In the genomic region with DNA sequence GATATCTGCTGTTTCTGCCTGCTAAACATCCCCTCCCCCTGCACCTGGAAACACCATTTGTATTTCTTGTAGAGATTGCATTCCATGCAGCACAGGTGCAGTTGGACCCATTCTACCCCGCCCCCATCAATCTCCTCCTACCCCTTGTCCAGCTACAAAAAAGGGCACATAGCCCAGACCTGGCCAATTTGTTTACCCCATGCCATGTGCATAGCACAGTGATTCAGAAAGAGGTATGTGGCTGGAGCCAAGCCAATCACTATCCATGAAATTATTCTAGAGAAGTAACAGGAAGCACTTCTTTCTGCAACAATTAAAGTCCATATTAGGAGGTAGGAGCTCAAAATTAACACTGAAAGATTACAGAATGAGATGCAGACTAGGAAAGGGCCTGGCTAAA, we compare ENCODE assay signal across 12 cellular contexts. TPM values are rescaled to one million over a fixed set of nuclear protein-coding genes. Genes with fewer than 3 reads are reported as not detected.
DNase-seq lines count a peak whose midpoint lies in the region; ATAC-seq, FAIRE-seq and TF ChIP-seq lines count a peak whose summit lies in the region.
"Had no signal": no experiment of that assay in that cellular context is flagged by ENCODE, and none has a peak within 500 bp of the region (broad histone marks: within the 10 kb centered on the region; RNA-seq: fewer than 3 reads in every experiment).

No MANE protein-coding gene starts in this region.

- H3K27me3 Mint-ChIP-seq in astrocyte (ENCODE audit: low read depth, unreplicated experiment) = no peaks in the 10 kb centered on the region

- peak overlapping the region; percentile 80 for H2AFZ ChIP-seq in ACC112 (ENCODE audit: low read length, unreplicated experiment)
- peak overlapping the region; percentile 8 for H2AFZ ChIP-seq in astrocyte (ENCODE audit: low read depth, low read length)

- no peak overlapping the region for H3K4me3 Mint-ChIP-seq in astrocyte (ENCODE audit: unreplicated experiment)
- H3K4me3 Mint-ChIP-seq: neural crest cell had no signal

- H3K9me3 ChIP-seq in astrocyte (ENCODE audit: insufficient read depth, low read depth, low read length) (no peaks in the 10 kb centered on the region), gastroesophageal sphincter (no peaks in the 10 kb centered on the region)
- H3K9me3 ChIP-seq: BLaER1 had no signal

- H3K4me2 ChIP-seq in astrocyte (ENCODE audit: low read length) = peak overlapping the region; percentile 50
- H3K4me2 ChIP-seq: BLaER1 had no signal

- TF ChIP-seq CTCF in astrocyte (IDR thresholded peaks at IDR 0.05; ENCODE audit: insufficient read depth, low read depth, low read length) = no peak
- no peak for TF ChIP-seq CTCF in GM10248 (IDR thresholded peaks at IDR 0.05; ENCODE audit: control extremely low read depth, extremely low read depth, low read depth, missing control alignments)
- no peak for TF ChIP-seq CTCF in gastroesophageal sphincter (IDR thresholded peaks at IDR 0.05)

- POLR2A ChIA-PET in GM10248 (lab: Yijun Ruan, JAX) = no interaction called here

- H3K27ac ChIP-seq in ACC112 (ENCODE audit: low read depth, low read length) (no peak overlapping the region), astrocyte (ENCODE audit: low read depth, low read length) (peak overlapping the region; percentile 53), gastroesophageal sphincter (peak overlapping the region in 1 of 4 donors; percentile 35)
- H3K27ac ChIP-seq: BLaER1 had no signal

- no peak for TF ChIP-seq EP300 in gastroesophageal sphincter (IDR thresholded peaks at IDR 0.05)

- no peaks in the 10 kb centered on the region for H4K20me1 ChIP-seq in astrocyte (ENCODE audit: insufficient read depth, low read length)
- H4K20me1 ChIP-seq: BLaER1 had no signal

- H3K36me3 Mint-ChIP-seq in astrocyte (ENCODE audit: low read depth, unreplicated experiment) = no peaks in the 10 kb centered on the region

- H3K27ac Mint-ChIP-seq in astrocyte (ENCODE audit: unreplicated experiment) = peak overlapping the region; percentile 74

- H3K79me2 ChIP-seq in ACC112 (ENCODE audit: control insufficient read depth, insufficient read depth, low read length, unreplicated experiment) (no peaks in the 10 kb centered on the region), astrocyte (ENCODE audit: insufficient read depth, low read length) (no peaks in the 10 kb centered on the region)

- 33 to 50% methylated on average over 1 of the region's 1 CpG for WGBS in gastroesophageal sphincter (ENCODE audit: low coverage in 1 of 2), 2 donors

- ATAC-seq in gastroesophageal sphincter (no peak), HG03039 (IDR thresholded peaks at IDR 0.05; ENCODE audit: unreplicated experiment) (no peak)

- H3K4me3 ChIP-seq in ACC112 (ENCODE audit: low read depth, low read length) = no peak overlapping the region
- H3K4me3 ChIP-seq in astrocyte (ENCODE audit: insufficient read depth, low read depth, low read length) = peak overlapping the region; percentile 30
- no peak overlapping the region for H3K4me3 ChIP-seq in gastroesophageal sphincter
- H3K4me3 ChIP-seq: BLaER1 had no signal

- H3K4me1 Mint-ChIP-seq in astrocyte (ENCODE audit: low read depth, unreplicated experiment) = peaks cover 21% of the 10 kb centered on the region
- H3K4me1 Mint-ChIP-seq: neural crest cell had no signal

- H3K4me1 ChIP-seq in ACC112 (ENCODE audit: control insufficient read depth, insufficient read depth, low read length, unreplicated experiment) (peaks cover 22% of the 10 kb centered on the region), astrocyte (ENCODE audit: insufficient read depth, low read length) (peaks cover 18% of the 10 kb centered on the region), gastroesophageal sphincter (peaks cover 0 to 8% (median 0%) of the 10 kb centered on the region in 3 donors)
- H3K4me1 ChIP-seq: BLaER1 had no signal

- DNase-seq in HT-29 (ENCODE audit: low spot score) (peak; percentile 20), astrocyte (ENCODE audit: low read depth) (peak; percentile 86), kidney tubule cell (ENCODE audit: low spot score) (peak; percentile 93), DMS79 treated with DMSO at 0.1 percent for 48 hours (lab: John Stamatoyannopoulos, UW) (no peak), GM10248 (ENCODE audit: extremely low spot score) (no peak)
- DNase-seq: activated gamma-delta T cell had no signal

- no peak overlapping the region for H3K9ac ChIP-seq in astrocyte (ENCODE audit: low read length)
- H3K9ac ChIP-seq: BLaER1 had no signal

- no peaks in the 10 kb centered on the region for H3K36me3 ChIP-seq in ACC112 (ENCODE audit: insufficient read depth, low read length)
- H3K36me3 ChIP-seq in astrocyte (ENCODE audit: insufficient read depth, low read length) = no peaks in the 10 kb centered on the region
- H3K36me3 ChIP-seq in gastroesophageal sphincter = no peaks in the 10 kb centered on the region
- H3K36me3 ChIP-seq: BLaER1 had no signal

- H3K9me3 Mint-ChIP-seq in astrocyte (ENCODE audit: unreplicated experiment) = no peaks in the 10 kb centered on the region
- H3K9me3 Mint-ChIP-seq: neural crest cell had no signal

- no peak for TF ChIP-seq POLR2A in gastroesophageal sphincter (IDR thresholded peaks at IDR 0.05)

- H3K27me3 ChIP-seq in ACC112 (ENCODE audit: insufficient read depth, low read length) (no peaks in the 10 kb centered on the region), astrocyte (ENCODE audit: insufficient read depth, low read length) (no peaks in the 10 kb centered on the region), gastroesophageal sphincter (no peaks in the 10 kb centered on the region)
- H3K27me3 ChIP-seq: BLaER1 had no signal

- FAIRE-seq in astrocyte (lab: Jason Lieb, UNC) = peak; percentile 43
- FAIRE-seq: GM18507 had no signal

- CTCF ChIA-PET in GM10248 (lab: Yijun Ruan, JAX) = interaction anchor here (0.8 to 10.2 kb wide), 14 partner anchors 8 to 578 kb away, joined by 3 to 124 read pairs (median 5); a partner anchor contains a TSS

RNA-seq across cellular contexts. Expression of a gene that starts 20.2 kb away (rescaled TPM):
- 17.0 and 17.1 TPM in 2 replicates for total RNA-seq in HT-29 (2014; rRNA removed; shearing (Covaris generic))
- 40.8 and 42.3 TPM in 2 replicates for total RNA-seq in astrocyte
- 10 to 100 TPM; 17.5 to 24.7 (median 21.3) TPM for total RNA-seq in gastroesophageal sphincter

Comparison
In these comparisons a context has a peak if more than half of its experiments do, and no peak if none do; other contexts are left out.
1. DNase-seq: peak in HT-29 (single experiment), astrocyte (single experiment) and kidney tubule cell (single experiment); none in DMS79 treated with DMSO at 0.1 percent for 48 hours (single experiment) and GM10248 (single experiment).